In genomic region chr22:46823654-46824053, GRCh38 we compare ENCODE assay signal across 20 cellular contexts.
"Had no signal": no experiment of that assay in that cellular context is flagged by ENCODE, and none has a peak within 500 bp of the region (broad histone marks: within the 10 kb centered on the region; RNA-seq: fewer than 3 reads in every experiment).

No MANE protein-coding gene starts in this region.

- H3K27me3 ChIP-seq: gastrocnemius medialis, left lung, neural progenitor cell, sigmoid colon, stomach, thyroid gland had no signal

- H3K27ac ChIP-seq: gastrocnemius medialis, left lung, neural progenitor cell, psoas muscle, sigmoid colon, stomach, thyroid gland had no signal

- H3K9ac ChIP-seq: neural progenitor cell had no signal

- H3K27ac Mint-ChIP-seq: nephron, type B pancreatic cell had no signal

- H3K4me2 ChIP-seq: neural progenitor cell had no signal

- H3K4me1 ChIP-seq: neural progenitor cell, thyroid gland had no signal

- H3K27me3 Mint-ChIP-seq: effector memory CD8-positive, alpha-beta T cell; naive thymus-derived CD4-positive, alpha-beta T cell; type B pancreatic cell had no signal

- DNase-seq: cortex of kidney; effector memory CD8-positive, alpha-beta T cell; foreskin fibroblast; gastrocnemius medialis; mesenchymal stem cell; naive thymus-derived CD4-positive, alpha-beta T cell; nucleus accumbens; psoas muscle; sigmoid colon; stimulated activated CD4-positive, alpha-beta T cell treated with anti-CD3 and anti-CD28 coated beads, Interleukin-2, amount 100 ng/mL, for 24 hours; stimulated activated CD4-positive, alpha-beta T cell treated with anti-CD3 and anti-CD28 coated beads, Interleukin-4, amount 100 ng/mL, for 24 hours; stimulated activated naive CD4-positive, alpha-beta T cell treated with Interleukin-2 at 50 U/mL for 16 hours; stomach; thyroid gland had no signal

- H3K4me1 Mint-ChIP-seq: neural progenitor cell had no signal

- H3K9me3 Mint-ChIP-seq: effector memory CD8-positive, alpha-beta T cell; type B pancreatic cell had no signal

- H2AFZ ChIP-seq: neural progenitor cell had no signal

- H3K4me3 ChIP-seq: gastrocnemius medialis, left lung, neural progenitor cell, psoas muscle, sigmoid colon, stomach, thyroid gland had no signal

- H3K9me3 ChIP-seq: gastrocnemius medialis, left lung, psoas muscle, sigmoid colon, stomach, thyroid gland had no signal

- H3K4me3 Mint-ChIP-seq: effector memory CD8-positive, alpha-beta T cell; mesothelial cell of epicardium; naive thymus-derived CD4-positive, alpha-beta T cell; nephron; neural progenitor cell; stimulated activated effector memory CD8-positive, alpha-beta T cell treated with anti-CD3 and anti-CD28 coated beads, Interleukin-12 subunit alpha, Interleukin-12 subunit beta, amount 100 ng/mL, for 72 hours; type B pancreatic cell had no signal

- H3K36me3 ChIP-seq: gastrocnemius medialis, neural progenitor cell, sigmoid colon, thyroid gland had no signal
